19 cellular contexts compared by ENCODE assay signal in the genomic region with DNA sequence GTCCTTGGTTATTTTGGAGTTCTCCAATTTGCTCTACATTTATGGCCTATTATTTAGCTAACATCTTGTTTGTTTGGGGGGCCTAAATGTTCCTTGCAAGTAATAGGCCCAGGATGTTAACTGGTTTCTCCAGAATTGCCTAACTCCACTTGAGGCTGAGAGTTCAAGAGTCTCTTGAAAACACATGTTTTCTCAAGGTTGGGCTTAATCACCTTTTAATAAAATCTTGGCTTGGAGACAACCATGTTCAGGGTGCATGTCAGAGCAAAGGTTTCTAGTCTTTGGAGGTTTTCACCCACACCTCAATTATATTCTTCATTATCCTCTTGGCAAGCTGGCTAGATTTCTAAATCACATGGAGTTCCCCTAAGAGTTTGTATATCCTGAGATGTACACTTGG. TPM values are rescaled to one million over a fixed set of nuclear protein-coding genes. Genes with fewer than 3 reads are reported as not detected.
A peak's percentile ranks its signal among the peaks of the same experiment; 100 is the strongest.
DNase-seq lines count a peak whose midpoint lies in the region; ATAC-seq, FAIRE-seq and TF ChIP-seq lines count a peak whose summit lies in the region.
"Had no signal": no experiment of that assay in that cellular context is flagged by ENCODE, and none has a peak within 500 bp of the region (broad histone marks: within the 10 kb centered on the region; RNA-seq: fewer than 3 reads in every experiment).

No MANE protein-coding gene starts in this region.

- no peak for ATAC-seq in HCT116
- ATAC-seq: GM12878; stimulated activated memory B cell treated with anti-CD40 and anti-IgM and Interleukin-4, amounts not matched to agents 10 μg/mL and 1 μg/mL and 100 μg/mL, for 72 hours had no signal

- no peak for FAIRE-seq in small intestine (lab: Jason Lieb, UNC)
- FAIRE-seq: endothelial cell of umbilical vein, GM12878 had no signal

- H3K27ac ChIP-seq in HCT116 (ENCODE audit: low read depth, low read length): no peak overlapping the region
- H3K27ac ChIP-seq in esophagus squamous epithelium: peak overlapping the region; percentile 33 to 93 (median 62)
- no peak overlapping the region for H3K27ac ChIP-seq in small intestine (ENCODE audit: low read depth in 1 of 2, low read length in 1 of 2)
- H3K27ac ChIP-seq: GM23248, SJCRH30 had no signal

- H3K4me1 Mint-ChIP-seq in osteocyte (ENCODE audit: unreplicated experiment): peaks cover 2% of the 10 kb centered on the region
- H3K4me1 Mint-ChIP-seq: activated CD4-positive, alpha-beta T cell treated with anti-CD3 and anti-CD28 coated beads, Interleukin-2, amount 10 ng/mL, durations not matched to agents 7 days and 5 days had no signal

- H3K27ac Mint-ChIP-seq in osteocyte (ENCODE audit: unreplicated experiment): no peak overlapping the region
- H3K27ac Mint-ChIP-seq: activated CD4-positive, alpha-beta T cell treated with anti-CD3 and anti-CD28 coated beads, Interleukin-2, amount 10 ng/mL, durations not matched to agents 7 days and 5 days; CD4-positive, alpha-beta T cell; stimulated activated memory B cell treated with anti-CD40 and anti-IgM and Interleukin-4, amounts not matched to agents 10 μg/mL and 1 μg/mL and 100 μg/mL, for 72 hours; T-helper 1 cell treated with Interleukin-12 subunit alpha and Interleukin-12 subunit beta and Interleukin-4 antibody, amounts not matched to agents 30 μg/mL and 1 μg/mL, for 36 hours had no signal

- H3K4me1 ChIP-seq in HCT116 (ENCODE audit: control insufficient read depth in 1 of 2, insufficient read depth in 2 of 2, low read length in 2 of 2) (peaks cover 16 to 40% of the 10 kb centered on the region in 2 experiments), esophagus squamous epithelium (peaks cover 8 to 63% (median 14%) of the 10 kb centered on the region in 3 donors), small intestine (ENCODE audit: control insufficient read depth in 2 of 2, insufficient read depth in 1 of 2, low read depth in 1 of 2, low read length in 1 of 2) (peaks cover 0 to 10% of the 10 kb centered on the region in 2 donors)
- H3K4me1 ChIP-seq: SJCRH30 had no signal

- H3K4me3 Mint-ChIP-seq in osteocyte (ENCODE audit: unreplicated experiment): no peak overlapping the region
- H3K4me3 Mint-ChIP-seq: activated CD4-positive, alpha-beta T cell treated with anti-CD3 and anti-CD28 coated beads, Interleukin-2, amount 10 ng/mL, durations not matched to agents 7 days and 5 days; CD4-positive, alpha-beta T cell; stimulated activated memory B cell treated with anti-CD40 and anti-IgM and Interleukin-4, amounts not matched to agents 10 μg/mL and 1 μg/mL and 100 μg/mL, for 72 hours; T-helper 1 cell treated with Interleukin-12 subunit alpha and Interleukin-12 subunit beta and Interleukin-4 antibody, amounts not matched to agents 30 μg/mL and 1 μg/mL, for 36 hours had no signal

- CTCF ChIA-PET in HCT116 (lab: Charles Lee): no interaction called here

- no peaks in the 10 kb centered on the region for H3K9me2 ChIP-seq in HCT116 (ENCODE audit: insufficient read depth)

- DNase-seq in HCT116 (ENCODE audit: low read depth, low spot score): no peak
- DNase-seq in NCI-H748 treated with DMSO at 0.1 percent for 48 hours (lab: John Stamatoyannopoulos, UW): peak; percentile 58
- no peak for DNase-seq in esophagus squamous epithelium (lab: John Stamatoyannopoulos, UW)
- peak; percentile 88 for DNase-seq in small intestine
- no peak for DNase-seq in NOMO-1 treated with dmso at 0.1 percent for 144 hours (lab: John Stamatoyannopoulos, UW; ENCODE audit: unreplicated experiment)
- DNase-seq in osteocyte (ENCODE audit: extremely low spot score, unreplicated experiment): no peak
- no peak for DNase-seq in HuH-7 (ENCODE audit: low spot score)
- DNase-seq: activated CD4-positive, alpha-beta T cell treated with anti-CD3 and anti-CD28 coated beads, Interleukin-2, amount 10 ng/mL, durations not matched to agents 7 days and 5 days; CD4-positive, alpha-beta T cell; DMS153; GM23248; Karpas-422; NCI-H1092; NCI-H2171; SJCRH30 had no signal

- no TSS peak for BruUV-seq in HCT116 (replicated peaks; lab: Mats Ljungman, UMichigan)

- no peak for TF ChIP-seq RAD21 in HCT116 (IDR thresholded peaks at IDR 0.05; ENCODE audit: low read depth)

- no peak for TF ChIP-seq POLR2A in HCT116 (IDR thresholded peaks at IDR 0.05; ENCODE audit: borderline replicate concordance, extremely low read depth, insufficient read depth, insufficient read length)
- no peak for TF ChIP-seq POLR2A in esophagus squamous epithelium (IDR thresholded peaks at IDR 0.05)

- no peak overlapping the region for H3K4me2 ChIP-seq in HCT116 (ENCODE audit: low read length)

- H3K9ac ChIP-seq in HCT116 (ENCODE audit: low read length): no peak overlapping the region
- H3K9ac ChIP-seq: GM23248 had no signal

- H3K4me3 ChIP-seq in HCT116 (replicated peaks in 1 of 2; ENCODE audit: low read depth in 1 of 2, low read length in 2 of 2): no peak overlapping the region
- H3K4me3 ChIP-seq in esophagus squamous epithelium: no peak overlapping the region
- H3K4me3 ChIP-seq in small intestine (ENCODE audit: low read depth in 1 of 2, low read length in 2 of 2): no peak overlapping the region
- H3K4me3 ChIP-seq: GM12878, GM23248, SJCRH30 had no signal

- no peaks in the 10 kb centered on the region for H3K27me3 ChIP-seq in HCT116 (ENCODE audit: insufficient read depth, low read length)
- H3K27me3 ChIP-seq in esophagus squamous epithelium: no peaks in the 10 kb centered on the region
- no peaks in the 10 kb centered on the region for H3K27me3 ChIP-seq in small intestine (ENCODE audit: control insufficient read depth in 2 of 2, insufficient read depth in 2 of 2, low read length in 2 of 2)
- H3K27me3 ChIP-seq: SJCRH30 had no signal

- POLR2A ChIA-PET in HCT116 (lab: Charles Lee): no interaction called here

- H3K27me3 Mint-ChIP-seq in osteocyte (ENCODE audit: unreplicated experiment): peaks cover 12% of the 10 kb centered on the region
- H3K27me3 Mint-ChIP-seq: CD4-positive, alpha-beta T cell had no signal

- RAD21 ChIA-PET in HCT116 (lab: Charles Lee; ENCODE audit: low non-redundant PET in 1 of 2, low total read pairs in 2 of 2, uncharacterized antibody in 2 of 2, unreplicated experiment in 2 of 2): no interaction called here

- H3K79me2 ChIP-seq in HCT116 (ENCODE audit: insufficient read depth, low read length): no peaks in the 10 kb centered on the region

- TF ChIP-seq CTCF in HCT116 (IDR thresholded peaks at IDR 0.05 in 2 of 3, conservative IDR thresholded peaks at IDR 0.05 in 1 of 3; ENCODE audit: borderline replicate concordance in 1 of 3, insufficient read depth in 1 of 3, low read depth in 2 of 3, low read length in 2 of 3) (no peak), esophagus squamous epithelium (IDR thresholded peaks at IDR 0.05) (no peak), osteocyte (IDR thresholded peaks at IDR 0.05) (no peak)

- intact Hi-C loops in HCT116 (cut with micrococcal nuclease): no loop called here
- intact Hi-C loops in esophagus squamous epithelium (cut with DNase I): no loop called here

- no peaks in the 10 kb centered on the region for H3K36me3 ChIP-seq in HCT116 (ENCODE audit: control insufficient read depth in 1 of 2, insufficient read depth in 2 of 2, low read length in 2 of 2)
- no peaks in the 10 kb centered on the region for H3K36me3 ChIP-seq in esophagus squamous epithelium
- H3K36me3 ChIP-seq in small intestine (ENCODE audit: control insufficient read depth in 2 of 2, insufficient read depth in 2 of 2, low read length in 2 of 2): no peaks in the 10 kb centered on the region
- H3K36me3 ChIP-seq: SJCRH30 had no signal

- H4K20me1 ChIP-seq in HCT116 (ENCODE audit: insufficient read depth): no peaks in the 10 kb centered on the region

- H2AFZ ChIP-seq in HCT116 (ENCODE audit: low read depth, low read length, poor library complexity, severe bottlenecking): peak overlapping the region; percentile 17
- H2AFZ ChIP-seq: GM23248 had no signal

- no peaks in the 10 kb centered on the region for H3K9me3 ChIP-seq in HCT116 (ENCODE audit: control insufficient read depth in 1 of 2, insufficient read depth in 1 of 2, low read depth in 1 of 2, low read length in 2 of 2)
- no peaks in the 10 kb centered on the region for H3K9me3 ChIP-seq in esophagus squamous epithelium
- no peaks in the 10 kb centered on the region for H3K9me3 ChIP-seq in small intestine (ENCODE audit: control insufficient read depth, low read depth)
- H3K9me3 ChIP-seq: SJCRH30 had no signal

- H3K9me3 Mint-ChIP-seq in osteocyte (ENCODE audit: unreplicated experiment): no peaks in the 10 kb centered on the region
- H3K9me3 Mint-ChIP-seq: activated CD4-positive, alpha-beta T cell treated with anti-CD3 and anti-CD28 coated beads, Interleukin-2, amount 10 ng/mL, durations not matched to agents 7 days and 5 days; CD4-positive, alpha-beta T cell; stimulated activated memory B cell treated with anti-CD40 and anti-IgM and Interleukin-4, amounts not matched to agents 10 μg/mL and 1 μg/mL and 100 μg/mL, for 72 hours; T-helper 1 cell treated with Interleukin-12 subunit alpha and Interleukin-12 subunit beta and Interleukin-4 antibody, amounts not matched to agents 30 μg/mL and 1 μg/mL, for 36 hours had no signal

- H3K36me3 Mint-ChIP-seq in osteocyte (ENCODE audit: unreplicated experiment): no peaks in the 10 kb centered on the region
- H3K36me3 Mint-ChIP-seq: stimulated activated memory B cell treated with anti-CD40 and anti-IgM and Interleukin-4, amounts not matched to agents 10 μg/mL and 1 μg/mL and 100 μg/mL, for 72 hours had no signal

TF ChIP-seq in HCT116, 20 proteins besides CTCF, POLR2A, EP300 and RAD21 (continues in another document):
- no peak for TF ChIP-seq ZFX (IDR thresholded peaks at IDR 0.05)
- TF ChIP-seq CEBPB (IDR thresholded peaks at IDR 0.05; ENCODE audit: low read depth): no peak
- TF ChIP-seq ATF3 (IDR thresholded peaks at IDR 0.05): no peak
- TF ChIP-seq POLR2AphosphoS5 (IDR thresholded peaks at IDR 0.05; ENCODE audit: low read depth, low read length): no peak
- no peak for TF ChIP-seq YY1 (IDR thresholded peaks at IDR 0.05; ENCODE audit: extremely low read depth, insufficient replicate concordance, low read depth, low read length)

RNA-seq across cellular contexts. Expression of gene KLHL31, which starts 54.2 kb away (rescaled TPM):
- total RNA-seq in HCT116 (2021; ENCODE audit: unreplicated experiment): 0.57 TPM
- polyA plus RNA-seq in HCT116 (2012): 0.24 and 0.30 TPM in 2 replicates
- under 1 TPM; 0.04 to 0.57 (median 0.29) TPM for total RNA-seq in esophagus squamous epithelium
- polyA plus RNA-seq in small intestine: under 1 TPM; 0.22 to 0.57 (median 0.27) TPM
- total RNA-seq in osteocyte: 0.40 and 0.42 TPM in 2 replicates
- total RNA-seq: endothelial cell of umbilical vein, GM12878, GM23248 had no signal

Comparison
In these comparisons a context has a peak if more than half of its experiments do, and no peak if none do; other contexts are left out.
1. DNase-seq: peak in NCI-H748 treated with DMSO at 0.1 percent for 48 hours (single experiment) and small intestine (single experiment); none in HCT116 (single experiment), esophagus squamous epithelium (single experiment), NOMO-1 treated with dmso at 0.1 percent for 144 hours (single experiment), osteocyte (single experiment) and HuH-7 (single experiment).
2. H3K27ac ChIP-seq: peak in esophagus squamous epithelium (4 of 4); none in HCT116 (single experiment) and small intestine (0 of 2).